In genomic region chr7:48390381-48391327, GRCh38 we compare ENCODE assay signal across 11 cellular contexts.
DNase-seq lines count a peak whose midpoint lies in the region; ATAC-seq and FAIRE-seq lines count a peak whose summit lies in the region.
"Had no signal": no experiment of that assay in that cellular context is flagged by ENCODE, and none has a peak within 500 bp of the region (broad histone marks: within the 10 kb centered on the region; RNA-seq: fewer than 3 reads in every experiment).

No MANE protein-coding gene starts in this region.

- ATAC-seq in HG02610 (IDR thresholded peaks at IDR 0.05; ENCODE audit: unreplicated experiment) (peak; percentile 28), sciatic nerve (peak; percentile 50)

- FAIRE-seq in frontal cortex (lab: Jason Lieb, UNC) = no peak
- FAIRE-seq: H1 had no signal

- DNase-seq in MV-4-11 (lab: John Stamatoyannopoulos, UW) (peak; percentile 92), astrocyte of the hippocampus (ENCODE audit: low read depth, low spot score) (peak; percentile 10), sciatic nerve (ENCODE audit: low spot score) (no peak), germinal center (ENCODE audit: low spot score) (no peak), frontal cortex (ENCODE audit: low spot score in 2 of 2) (no peak), amniotic stem cell (lab: John Stamatoyannopoulos, UW) (no peak)
- DNase-seq: activated effector memory CD4-positive, alpha-beta T cell treated with Interleukin-2 at 50 U/mL for 16 hours; naive B cell; NCI-H510A treated with DMSO at 0.1 percent for 48 hours had no signal

- intact Hi-C loops in sciatic nerve (cut with DNase I) = no loop called here

Comparison
In these comparisons a context has a peak if more than half of its experiments do, and no peak if none do; other contexts are left out.
1. DNase-seq: peak in MV-4-11 (single experiment) and astrocyte of the hippocampus (single experiment); none in sciatic nerve (single experiment), germinal center (single experiment), frontal cortex (0 of 2) and amniotic stem cell (single experiment).